ENCODE assay signal across 9 cellular contexts in the genomic region with DNA sequence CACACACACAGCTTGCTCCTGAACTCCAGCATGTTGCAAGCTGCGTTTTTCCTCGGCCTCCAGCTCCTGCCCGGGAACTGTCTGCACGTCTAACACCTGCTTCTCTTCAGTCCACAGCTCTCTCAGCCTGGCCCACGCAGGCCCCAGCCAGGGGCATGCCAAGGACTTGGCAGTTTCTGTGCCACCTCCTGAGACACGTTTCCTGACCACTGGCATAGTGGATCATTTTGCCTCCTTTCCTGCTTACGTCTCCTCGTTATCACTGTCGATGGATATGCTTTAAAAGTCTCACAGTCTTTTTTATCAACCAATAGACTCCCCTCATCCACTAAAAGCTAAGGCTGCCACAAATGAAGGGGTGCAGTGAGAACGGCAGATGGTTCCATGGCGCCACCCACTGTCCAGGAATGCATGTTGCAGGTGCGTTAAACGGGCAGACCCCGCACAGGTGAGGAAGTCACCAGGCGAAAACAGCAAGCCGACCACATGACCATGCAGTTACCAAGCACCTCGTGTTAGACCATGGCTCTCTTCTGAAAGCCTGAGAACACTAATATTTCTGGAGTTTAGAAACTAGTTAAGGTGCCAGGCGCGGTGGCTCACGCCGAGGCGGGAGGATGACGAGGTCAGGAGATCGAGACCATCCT. TPM values are rescaled to one million over a fixed set of nuclear protein-coding genes. Genes with fewer than 3 reads are reported as not detected.
DNase-seq lines count a peak whose midpoint lies in the region; TF ChIP-seq lines count a peak whose summit lies in the region.
"Had no signal": no experiment of that assay in that cellular context is flagged by ENCODE, and none has a peak within 500 bp of the region (broad histone marks: within the 10 kb centered on the region; RNA-seq: fewer than 3 reads in every experiment).

No MANE protein-coding gene starts in this region.

- CTCF ChIA-PET in CD4-positive, alpha-beta memory T cell (lab: Charles Lee; ENCODE audit: partially characterized antibody), result interaction anchor here (0.9 to 2.5 kb wide), 8 partner anchors 10 to 99 kb away, joined by 3 to 11 read pairs (median 4); no protein-coding TSS in a partner anchor

- peaks cover 1 to 3% of the 10 kb centered on the region in 2 donors for H3K27me3 Mint-ChIP-seq in CD4-positive, alpha-beta memory T cell
- peaks cover 8% of the 10 kb centered on the region for H3K27me3 Mint-ChIP-seq in T-helper 2 cell treated with Interferon-gamma antibody and Interleukin-4, amounts not matched to agents 5 μg/mL and 100 μg/mL, for 36 hours (ENCODE audit: low read depth)

- peaks cover 0 to 1% (median 0%) of the 10 kb centered on the region in 8 donors for H3K9me3 Mint-ChIP-seq in CD4-positive, alpha-beta memory T cell
- H3K9me3 Mint-ChIP-seq in T-helper 2 cell treated with Interferon-gamma antibody and Interleukin-4, amounts not matched to agents 5 μg/mL and 100 μg/mL, for 36 hours, result no peaks in the 10 kb centered on the region

- H3K27ac ChIP-seq in CD4-positive, alpha-beta memory T cell (ENCODE audit: low read depth, low read length), result no peak overlapping the region
- H3K27ac ChIP-seq: neutrophil had no signal

- H3K36me3 ChIP-seq in CD4-positive, alpha-beta memory T cell (ENCODE audit: insufficient read depth, low read length), result no peaks in the 10 kb centered on the region
- H3K36me3 ChIP-seq: neutrophil had no signal

- no peaks in the 10 kb centered on the region for H3K4me1 ChIP-seq in CD4-positive, alpha-beta memory T cell (ENCODE audit: insufficient read depth, low read length)

- 38 to 39% methylated on average over 24 of the region's 24 CpGs for WGBS in lower leg skin, 2 donors

- H3K4me1 Mint-ChIP-seq in CD4-positive, alpha-beta memory T cell, result peaks cover 0 to 4% (median 0%) of the 10 kb centered on the region in 4 donors
- peaks cover 3% of the 10 kb centered on the region for H3K4me1 Mint-ChIP-seq in T-helper 2 cell treated with Interferon-gamma antibody and Interleukin-4, amounts not matched to agents 5 μg/mL and 100 μg/mL, for 36 hours (ENCODE audit: low read depth)

- no peaks in the 10 kb centered on the region for H3K9me3 ChIP-seq in CD4-positive, alpha-beta memory T cell (ENCODE audit: control insufficient read depth in 1 of 2, low read length in 2 of 2)
- H3K9me3 ChIP-seq: neutrophil had no signal

- peak in 1 of 3 donors; percentile 45 for TF ChIP-seq CTCF in lower leg skin (IDR thresholded peaks at IDR 0.05)

- peak overlapping the region in 1 of 7 donors; percentile 51 for H3K27ac Mint-ChIP-seq in CD4-positive, alpha-beta memory T cell
- no peak overlapping the region for H3K27ac Mint-ChIP-seq in T-helper 2 cell treated with Interferon-gamma antibody and Interleukin-4, amounts not matched to agents 5 μg/mL and 100 μg/mL, for 36 hours

- peak overlapping the region in 3 of 8 donors; percentile 39 to 57 (median 49) for H3K4me3 Mint-ChIP-seq in CD4-positive, alpha-beta memory T cell
- no peak overlapping the region for H3K4me3 Mint-ChIP-seq in T-helper 2 cell treated with Interferon-gamma antibody and Interleukin-4, amounts not matched to agents 5 μg/mL and 100 μg/mL, for 36 hours

- H3K27me3 ChIP-seq in CD4-positive, alpha-beta memory T cell (ENCODE audit: insufficient read depth, low read length), result no peaks in the 10 kb centered on the region

- peak in 4 of 5 donors; percentile 25 to 29 (median 28) for DNase-seq in CD4-positive, alpha-beta memory T cell
- DNase-seq in HuH-7.5 (ENCODE audit: low spot score) (peak; percentile 56), astrocyte of the hippocampus (ENCODE audit: low read depth, low spot score) (peak; percentile 56), iris pigment epithelial cell (ENCODE audit: low read depth) (peak; percentile 21), NCI-H446 (lab: John Stamatoyannopoulos, UW) (no peak), lower leg skin (ENCODE audit: low spot score in 2 of 2) (no peak)
- peak; percentile 35 for DNase-seq in T-helper 2 cell treated with Interferon-gamma antibody and Interleukin-4, amounts not matched to agents 5 μg/mL and 100 μg/mL, for 36 hours (ENCODE audit: low spot score)
- DNase-seq in stimulated activated CD4-positive, alpha-beta T cell treated with anti-CD3 and anti-CD28 coated beads, Interleukin-1b, Interleukin-23, amount 100 ng/mL, for 48 hours, result peak; percentile 66

- no peak overlapping the region for H3K4me3 ChIP-seq in CD4-positive, alpha-beta memory T cell (ENCODE audit: low read length in 2 of 2)
- no peak overlapping the region for H3K4me3 ChIP-seq in lower leg skin (ENCODE audit: low read depth, poor library complexity, severe bottlenecking)

- TF ChIP-seq POLR2A in lower leg skin (IDR thresholded peaks at IDR 0.05), result no peak

- POLR2A ChIA-PET in CD4-positive, alpha-beta memory T cell (lab: Charles Lee; ENCODE audit: partially characterized antibody), result no interaction called here

- intact Hi-C loops in CD4-positive, alpha-beta memory T cell (cut with micrococcal nuclease), result no loop called here
- intact Hi-C loops in lower leg skin (cut with DNase I; ENCODE audit: low total_unique reads), result loop anchor here (10.0 kb wide), 1 partner anchor 90 kb away; the partner anchor contains the start of gene TEX52

- H3K36me3 Mint-ChIP-seq in CD4-positive, alpha-beta memory T cell, result peaks cover 1 to 10% of the 10 kb centered on the region in 2 donors
- no peaks in the 10 kb centered on the region for H3K36me3 Mint-ChIP-seq in T-helper 2 cell treated with Interferon-gamma antibody and Interleukin-4, amounts not matched to agents 5 μg/mL and 100 μg/mL, for 36 hours (ENCODE audit: low read depth)

RNA-seq across cellular contexts. Expression of gene TEAD4, which starts 14.7 kb away (rescaled TPM):
- not detected for total RNA-seq in CD4-positive, alpha-beta memory T cell
- polyA plus RNA-seq in CD4-positive, alpha-beta memory T cell, result not detected
- 10 to 100 TPM; 14.8 to 34.3 (median 23.4) TPM for total RNA-seq in lower leg skin

RNA-seq across cellular contexts. Expression of gene TULP3, which starts 53.8 kb away (rescaled TPM):
- total RNA-seq in CD4-positive, alpha-beta memory T cell, result 1 to 10 TPM; 6.7 to 9.1 TPM
- 10 to 100 TPM in 1 of 2 donors, 1 to 10 TPM in 1; 8.4 to 10.0 TPM for polyA plus RNA-seq in CD4-positive, alpha-beta memory T cell
- total RNA-seq in lower leg skin, result 10 to 100 TPM; 22.8 to 37.3 (median 27.5) TPM

Comparison
In these comparisons a context has a peak if more than half of its experiments do, and no peak if none do; other contexts are left out.
1. DNase-seq: peak in CD4-positive, alpha-beta memory T cell (4 of 5), HuH-7.5 (single experiment), T-helper 2 cell treated with Interferon-gamma antibody and Interleukin-4, amounts not matched to agents 5 μg/mL and 100 μg/mL, for 36 hours (single experiment), astrocyte of the hippocampus (single experiment), iris pigment epithelial cell (single experiment) and stimulated activated CD4-positive, alpha-beta T cell treated with anti-CD3 and anti-CD28 coated beads, Interleukin-1b, Interleukin-23, amount 100 ng/mL, for 48 hours (single experiment); none in NCI-H446 (0 of 2) and lower leg skin (0 of 2).
2. RNA of gene TEAD4, which starts 14.7 kb away (total RNA-seq): 14.8 to 34.3 TPM in lower leg skin; not detected in CD4-positive, alpha-beta memory T cell; every median in the first group is over 10 times any median in the second.